ENCODE assay signal across 25 cellular contexts in genomic region chr6:16930432-16930831, GRCh38.
"Had no signal": no experiment of that assay in that cellular context is flagged by ENCODE, and none has a peak within 500 bp of the region (broad histone marks: within the 10 kb centered on the region; RNA-seq: fewer than 3 reads in every experiment).

No MANE protein-coding gene starts in this region.

- DNase-seq: cortex of kidney; effector memory CD8-positive, alpha-beta T cell; heart left ventricle; kidney; naive thymus-derived CD4-positive, alpha-beta T cell; sigmoid colon; spleen; stimulated activated CD4-positive, alpha-beta T cell treated with anti-CD3 and anti-CD28 coated beads, Interleukin-4, amount 100 ng/mL, for 4 hours; stimulated activated naive CD8-positive, alpha-beta T cell treated with anti-CD3 and anti-CD28 coated beads, Interleukin-15, Interleukin-2, amounts not matched to agents 100 U/mL and 50 U/mL, for 24 hours; substantia nigra; testis; upper lobe of right lung; uterus had no signal

- H3K36me3 ChIP-seq: gastroesophageal sphincter, heart left ventricle, neural progenitor cell, prostate gland, right atrium auricular region, sigmoid colon, spleen, tibial nerve, upper lobe of right lung, uterus had no signal

- H3K4me3 ChIP-seq: gastroesophageal sphincter, heart left ventricle, hepatocyte, lung, neural progenitor cell, prostate gland, right atrium auricular region, sigmoid colon, spleen, testis, tibial nerve, upper lobe of right lung, uterus had no signal

- H3K4me1 Mint-ChIP-seq: memory B cell; mesothelial cell of epicardium; naive thymus-derived CD4-positive, alpha-beta T cell; stimulated activated memory B cell treated with anti-CD40 and anti-IgM and Interleukin-4, amounts not matched to agents 10 μg/mL and 1 μg/mL and 100 μg/mL, for 72 hours had no signal

- H3K79me2 ChIP-seq: hepatocyte had no signal

- H3K9ac ChIP-seq: neural progenitor cell had no signal

- H3K4me1 ChIP-seq: gastroesophageal sphincter, heart left ventricle, neural progenitor cell, prostate gland, right atrium auricular region, sigmoid colon, spleen, testis, tibial nerve, upper lobe of right lung, uterus had no signal

- ATAC-seq: effector memory CD8-positive, alpha-beta T cell; foreskin keratinocyte; naive thymus-derived CD4-positive, alpha-beta T cell; stimulated activated memory B cell treated with anti-CD40 and anti-IgM and Interleukin-4, amounts not matched to agents 10 μg/mL and 1 μg/mL and 100 μg/mL, for 72 hours; stimulated activated naive CD8-positive, alpha-beta T cell treated with anti-CD3 and anti-CD28 coated beads, Interleukin-15, Interleukin-2, amounts not matched to agents 100 U/mL and 50 U/mL, for 24 hours had no signal

- H3K27ac ChIP-seq: foreskin keratinocyte, gastroesophageal sphincter, heart left ventricle, hepatocyte, neural progenitor cell, prostate gland, right atrium auricular region, sigmoid colon, spleen, testis, tibial nerve, upper lobe of right lung, uterus had no signal

- H3K27ac Mint-ChIP-seq: effector memory CD8-positive, alpha-beta T cell; memory B cell; mesothelial cell of epicardium; naive thymus-derived CD4-positive, alpha-beta T cell; nephron; neural progenitor cell; stimulated activated memory B cell treated with anti-CD40 and anti-IgM and Interleukin-4, amounts not matched to agents 10 μg/mL and 1 μg/mL and 100 μg/mL, for 72 hours had no signal

- H3K9me3 Mint-ChIP-seq: effector memory CD8-positive, alpha-beta T cell; mesothelial cell of epicardium; nephron; neural progenitor cell had no signal

- H3K4me2 ChIP-seq: hepatocyte, neural progenitor cell had no signal

- H3K27me3 ChIP-seq: gastroesophageal sphincter, hepatocyte, neural progenitor cell, right atrium auricular region, sigmoid colon, spleen, testis, tibial nerve, upper lobe of right lung, uterus had no signal

- H2AFZ ChIP-seq: hepatocyte, neural progenitor cell had no signal

- FAIRE-seq: kidney had no signal

- H3K36me3 Mint-ChIP-seq: memory B cell; mesothelial cell of epicardium; naive thymus-derived CD4-positive, alpha-beta T cell; neural progenitor cell; stimulated activated memory B cell treated with anti-CD40 and anti-IgM and Interleukin-4, amounts not matched to agents 10 μg/mL and 1 μg/mL and 100 μg/mL, for 72 hours had no signal

- H3K9me3 ChIP-seq: gastroesophageal sphincter, prostate gland, right atrium auricular region, sigmoid colon, testis, tibial nerve, upper lobe of right lung, uterus had no signal

- H3K4me3 Mint-ChIP-seq: effector memory CD8-positive, alpha-beta T cell; memory B cell; mesothelial cell of epicardium; naive thymus-derived CD4-positive, alpha-beta T cell; nephron; neural progenitor cell; stimulated activated memory B cell treated with anti-CD40 and anti-IgM and Interleukin-4, amounts not matched to agents 10 μg/mL and 1 μg/mL and 100 μg/mL, for 72 hours had no signal
